In the genomic region with DNA sequence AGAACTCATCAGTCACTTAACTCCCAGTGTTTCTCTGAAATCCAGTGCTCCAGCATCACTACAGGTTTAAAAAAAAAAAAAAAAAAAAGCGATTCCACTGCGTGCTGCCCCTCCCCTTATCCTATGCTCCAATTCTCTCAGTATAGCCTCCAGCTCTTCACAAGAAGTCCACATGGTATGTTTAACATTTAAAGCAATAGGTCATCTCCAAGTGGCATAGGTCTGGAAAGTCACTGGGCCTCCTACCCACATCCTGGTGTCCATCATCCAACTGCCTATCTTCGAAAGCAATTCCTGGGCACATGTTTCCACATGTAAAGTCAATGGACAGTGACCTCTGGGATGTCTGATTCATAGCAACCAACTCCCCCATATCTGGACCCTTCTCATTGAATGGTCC, we compare ENCODE assay signal across 18 cellular contexts.
DNase-seq lines count a peak whose midpoint lies in the region; ATAC-seq and TF ChIP-seq lines count a peak whose summit lies in the region.
"Had no signal": no experiment of that assay in that cellular context is flagged by ENCODE, and none has a peak within 500 bp of the region (broad histone marks: within the 10 kb centered on the region; RNA-seq: fewer than 3 reads in every experiment).

No MANE protein-coding gene starts in this region.

- no peak overlapping the region for H2AFZ ChIP-seq in hepatocyte
- H2AFZ ChIP-seq: GM23338 had no signal

- H3K27me3 Mint-ChIP-seq in activated naive CD4-positive, alpha-beta T cell treated with anti-CD3 and anti-CD28 coated beads, Interleukin-2, amount 50 U/mL, for 24 hours = no peaks in the 10 kb centered on the region
- H3K27me3 Mint-ChIP-seq in activated T-helper 17 cell treated with anti-CD3 and anti-CD28 coated beads, Interleukin-2, amount 50 U/mL, for 72 hours = no peaks in the 10 kb centered on the region
- peaks cover 1% of the 10 kb centered on the region for H3K27me3 Mint-ChIP-seq in glutamatergic neuron (ENCODE audit: unreplicated experiment)
- H3K27me3 Mint-ChIP-seq in activated T-cell treated with anti-CD3 and anti-CD28 coated beads, Interleukin-2, amount 50 U/mL, for 4 hours (ENCODE audit: low read depth) = no peaks in the 10 kb centered on the region
- H3K27me3 Mint-ChIP-seq: CD4-positive, alpha-beta T cell had no signal

- H3K27ac ChIP-seq in hepatocyte = no peak overlapping the region
- H3K27ac ChIP-seq: 22Rv1, A549, C4-2B had no signal

- DNase-seq in activated naive CD4-positive, alpha-beta T cell treated with Interleukin-2 at 50 U/mL for 16 hours = no peak
- DNase-seq in glutamatergic neuron (no peak), hepatocyte (ENCODE audit: low spot score) (no peak), T-helper 2 cell (no peak)
- no peak for DNase-seq in stimulated activated effector memory CD8-positive, alpha-beta T cell treated with anti-CD3 and anti-CD28 coated beads, Interleukin-12 subunit alpha, Interleukin-12 subunit beta, amount 100 ng/mL, for 72 hours (ENCODE audit: low spot score in 2 of 2)
- DNase-seq in activated T-cell treated with anti-CD3 and anti-CD28 coated beads, Interleukin-2, amount 50 U/mL, for 4 hours = no peak
- DNase-seq: AML-193; CD4-positive, alpha-beta T cell; DMS153; DMS79; GDM1; HCEC 1CT had no signal

- peaks cover 14% of the 10 kb centered on the region for H3K4me1 Mint-ChIP-seq in activated naive CD4-positive, alpha-beta T cell treated with anti-CD3 and anti-CD28 coated beads, Interleukin-2, amount 50 U/mL, for 24 hours
- peaks cover 27% of the 10 kb centered on the region for H3K4me1 Mint-ChIP-seq in activated T-helper 17 cell treated with anti-CD3 and anti-CD28 coated beads, Interleukin-2, amount 50 U/mL, for 72 hours
- H3K4me1 Mint-ChIP-seq in glutamatergic neuron (ENCODE audit: low read depth, unreplicated experiment) = no peaks in the 10 kb centered on the region
- peaks cover 39% of the 10 kb centered on the region for H3K4me1 Mint-ChIP-seq in stimulated activated effector memory CD8-positive, alpha-beta T cell treated with anti-CD3 and anti-CD28 coated beads, Interleukin-12 subunit alpha, Interleukin-12 subunit beta, amount 100 ng/mL, for 72 hours
- H3K4me1 Mint-ChIP-seq in activated T-cell treated with anti-CD3 and anti-CD28 coated beads, Interleukin-2, amount 50 U/mL, for 4 hours (ENCODE audit: low read depth) = peaks cover 17% of the 10 kb centered on the region

- H3K9me2 ChIP-seq in hepatocyte (replicated peaks; ENCODE audit: insufficient read depth) = no peaks in the 10 kb centered on the region

- ATAC-seq in activated T-helper 17 cell treated with anti-CD3 and anti-CD28 coated beads, Interleukin-2, amount 50 U/mL, for 72 hours (replicated peaks) = no peak
- no peak for ATAC-seq in stimulated activated effector memory CD8-positive, alpha-beta T cell treated with anti-CD3 and anti-CD28 coated beads, Interleukin-12 subunit alpha, Interleukin-12 subunit beta, amount 100 ng/mL, for 72 hours
- no peak for ATAC-seq in activated T-cell treated with anti-CD3 and anti-CD28 coated beads, Interleukin-2, amount 50 U/mL, for 4 hours
- ATAC-seq: A549, GM23338 had no signal

- 69% methylated on average over 3 of the region's 3 CpGs for WGBS in hepatocyte (ENCODE audit: low lambda C conversion rate, missing lambda C conversion rate)

- no peaks in the 10 kb centered on the region for H3K36me3 ChIP-seq in hepatocyte (replicated peaks; ENCODE audit: insufficient read depth, low read depth)

- no peak overlapping the region for H3K4me3 ChIP-seq in hepatocyte
- H3K4me3 ChIP-seq: A549, GM23338 had no signal

- H3K4me3 Mint-ChIP-seq in activated naive CD4-positive, alpha-beta T cell treated with anti-CD3 and anti-CD28 coated beads, Interleukin-2, amount 50 U/mL, for 24 hours = no peak overlapping the region
- H3K4me3 Mint-ChIP-seq in activated T-helper 17 cell treated with anti-CD3 and anti-CD28 coated beads, Interleukin-2, amount 50 U/mL, for 72 hours = no peak overlapping the region
- H3K4me3 Mint-ChIP-seq in glutamatergic neuron (ENCODE audit: unreplicated experiment) = no peak overlapping the region
- no peak overlapping the region for H3K4me3 Mint-ChIP-seq in stimulated activated effector memory CD8-positive, alpha-beta T cell treated with anti-CD3 and anti-CD28 coated beads, Interleukin-12 subunit alpha, Interleukin-12 subunit beta, amount 100 ng/mL, for 72 hours
- H3K4me3 Mint-ChIP-seq in activated T-cell treated with anti-CD3 and anti-CD28 coated beads, Interleukin-2, amount 50 U/mL, for 4 hours = no peak overlapping the region
- H3K4me3 Mint-ChIP-seq: CD4-positive, alpha-beta T cell; GM23338 had no signal

- no peak for TF ChIP-seq CTCF in glutamatergic neuron (IDR thresholded peaks at IDR 0.05; ENCODE audit: partially characterized antibody, unreplicated experiment)
- TF ChIP-seq CTCF in hepatocyte (IDR thresholded peaks at IDR 0.05; ENCODE audit: poor library complexity) = no peak

- H3K9me3 ChIP-seq in hepatocyte (ENCODE audit: low read depth) = no peaks in the 10 kb centered on the region
- H3K9me3 ChIP-seq: A549 had no signal

- no peaks in the 10 kb centered on the region for H4K20me1 ChIP-seq in hepatocyte (ENCODE audit: insufficient read depth, poor library complexity, severe bottlenecking)

- H3K27ac Mint-ChIP-seq in activated naive CD4-positive, alpha-beta T cell treated with anti-CD3 and anti-CD28 coated beads, Interleukin-2, amount 50 U/mL, for 24 hours = peak overlapping the region; percentile 55
- peak overlapping the region; percentile 71 for H3K27ac Mint-ChIP-seq in activated T-helper 17 cell treated with anti-CD3 and anti-CD28 coated beads, Interleukin-2, amount 50 U/mL, for 72 hours
- H3K27ac Mint-ChIP-seq in glutamatergic neuron (ENCODE audit: unreplicated experiment) = peak overlapping the region; percentile 28
- peak overlapping the region; percentile 91 for H3K27ac Mint-ChIP-seq in stimulated activated effector memory CD8-positive, alpha-beta T cell treated with anti-CD3 and anti-CD28 coated beads, Interleukin-12 subunit alpha, Interleukin-12 subunit beta, amount 100 ng/mL, for 72 hours
- H3K27ac Mint-ChIP-seq: GM23338 had no signal

- no peaks in the 10 kb centered on the region for H3K79me2 ChIP-seq in hepatocyte

- H3K4me2 ChIP-seq in hepatocyte = no peak overlapping the region
- H3K4me2 ChIP-seq: A549, GM23338 had no signal

- no peaks in the 10 kb centered on the region for H3K4me1 ChIP-seq in hepatocyte (ENCODE audit: insufficient read depth)

- H3K9me3 Mint-ChIP-seq in activated naive CD4-positive, alpha-beta T cell treated with anti-CD3 and anti-CD28 coated beads, Interleukin-2, amount 50 U/mL, for 24 hours = no peaks in the 10 kb centered on the region
- H3K9me3 Mint-ChIP-seq in activated T-helper 17 cell treated with anti-CD3 and anti-CD28 coated beads, Interleukin-2, amount 50 U/mL, for 72 hours = no peaks in the 10 kb centered on the region
- H3K9me3 Mint-ChIP-seq in glutamatergic neuron (ENCODE audit: unreplicated experiment) = no peaks in the 10 kb centered on the region
- H3K9me3 Mint-ChIP-seq in stimulated activated effector memory CD8-positive, alpha-beta T cell treated with anti-CD3 and anti-CD28 coated beads, Interleukin-12 subunit alpha, Interleukin-12 subunit beta, amount 100 ng/mL, for 72 hours = no peaks in the 10 kb centered on the region
- no peaks in the 10 kb centered on the region for H3K9me3 Mint-ChIP-seq in activated T-cell treated with anti-CD3 and anti-CD28 coated beads, Interleukin-2, amount 50 U/mL, for 4 hours
- H3K9me3 Mint-ChIP-seq: CD4-positive, alpha-beta T cell; GM23338 had no signal

- H3K36me3 Mint-ChIP-seq in activated naive CD4-positive, alpha-beta T cell treated with anti-CD3 and anti-CD28 coated beads, Interleukin-2, amount 50 U/mL, for 24 hours = peaks cover 8% of the 10 kb centered on the region
- peaks cover 75% of the 10 kb centered on the region for H3K36me3 Mint-ChIP-seq in activated T-helper 17 cell treated with anti-CD3 and anti-CD28 coated beads, Interleukin-2, amount 50 U/mL, for 72 hours (ENCODE audit: low read depth)
- H3K36me3 Mint-ChIP-seq in glutamatergic neuron (ENCODE audit: unreplicated experiment) = no peaks in the 10 kb centered on the region
- peaks cover 72% of the 10 kb centered on the region for H3K36me3 Mint-ChIP-seq in stimulated activated effector memory CD8-positive, alpha-beta T cell treated with anti-CD3 and anti-CD28 coated beads, Interleukin-12 subunit alpha, Interleukin-12 subunit beta, amount 100 ng/mL, for 72 hours
- peaks cover 15% of the 10 kb centered on the region for H3K36me3 Mint-ChIP-seq in activated T-cell treated with anti-CD3 and anti-CD28 coated beads, Interleukin-2, amount 50 U/mL, for 4 hours (ENCODE audit: insufficient read depth)

- no peaks in the 10 kb centered on the region for H3K27me3 ChIP-seq in hepatocyte

Comparison
In these comparisons a context has a peak if more than half of its experiments do, and no peak if none do; other contexts are left out.
1. H3K27ac Mint-ChIP-seq: peak in every context shown above with its lines; median percentile 91 in stimulated activated effector memory CD8-positive, alpha-beta T cell treated with anti-CD3 and anti-CD28 coated beads, Interleukin-12 subunit alpha, Interleukin-12 subunit beta, amount 100 ng/mL, for 72 hours; 71 in activated T-helper 17 cell treated with anti-CD3 and anti-CD28 coated beads, Interleukin-2, amount 50 U/mL, for 72 hours; 55 in activated naive CD4-positive, alpha-beta T cell treated with anti-CD3 and anti-CD28 coated beads, Interleukin-2, amount 50 U/mL, for 24 hours; 28 in glutamatergic neuron.